In genomic region chr11:134033696-134034491, GRCh38 we compare ENCODE assay signal across 8 cellular contexts. TPM values are rescaled to one million over a fixed set of nuclear protein-coding genes. Genes with fewer than 3 reads are reported as not detected.
DNase-seq lines count a peak whose midpoint lies in the region; ATAC-seq, FAIRE-seq and TF ChIP-seq lines count a peak whose summit lies in the region.

No MANE protein-coding gene starts in this region.

- no peak for TF ChIP-seq POLR2A in GM12891 (IDR thresholded peaks at IDR 0.05; ENCODE audit: low read depth, low read length)

- DNase-seq in GM12891 (ENCODE audit: insufficient read length, low spot score) (peak; percentile 78), NCI-H2171 (lab: John Stamatoyannopoulos, UW) (peak; percentile 67), kidney glomerular epithelial cell (lab: John Stamatoyannopoulos, UW) (peak; percentile 90)
- peak; percentile 61 to 63 for DNase-seq in activated CD4-positive, alpha-beta T cell treated with anti-CD3 and anti-CD28 coated beads for 4 hours
- DNase-seq in stimulated activated CD4-positive, alpha-beta T cell treated with anti-CD3 and anti-CD28 coated beads, Interleukin-12 subunit alpha, Interleukin-12 subunit beta, amount 100 ng/mL, for 4 hours = peak; percentile 57

- peak overlapping the region; percentile 89 for H3K27ac ChIP-seq in cingulate gyrus (ENCODE audit: low read depth, low read length)

- FAIRE-seq in GM12891 (lab: Jason Lieb, UNC) = peak; percentile 94

- ATAC-seq in HG03025 (IDR thresholded peaks at IDR 0.05; ENCODE audit: low FRiP score, unreplicated experiment) (peak; percentile 51), HG03097 (IDR thresholded peaks at IDR 0.05; ENCODE audit: low FRiP score, unreplicated experiment) (no peak)

TF ChIP-seq in GM12891, 5 proteins besides CTCF, POLR2A, EP300 and RAD21:
- TF ChIP-seq SPI1 (IDR thresholded peaks at IDR 0.05; ENCODE audit: low read depth, low read length) (no peak), POU2F2 (IDR thresholded peaks at IDR 0.05; ENCODE audit: low read depth, low read length) (no peak), POLR2AphosphoS5 (IDR thresholded peaks at IDR 0.05; ENCODE audit: low read depth, low read length) (no peak), PAX5 (IDR thresholded peaks at IDR 0.05; ENCODE audit: insufficient read depth, low read length, severe bottlenecking) (no peak), TAF1 (IDR thresholded peaks at IDR 0.05; ENCODE audit: low read depth, low read length) (no peak)

RNA-seq across cellular contexts. Expression of gene JAM3, which starts 35.0 kb away (rescaled TPM):
- polyA plus RNA-seq in GM12891 (2012; ENCODE audit: low read depth, missing spikeins) = 2.0 TPM
